ENCODE assay signal across 13 cellular contexts in the genomic region with DNA sequence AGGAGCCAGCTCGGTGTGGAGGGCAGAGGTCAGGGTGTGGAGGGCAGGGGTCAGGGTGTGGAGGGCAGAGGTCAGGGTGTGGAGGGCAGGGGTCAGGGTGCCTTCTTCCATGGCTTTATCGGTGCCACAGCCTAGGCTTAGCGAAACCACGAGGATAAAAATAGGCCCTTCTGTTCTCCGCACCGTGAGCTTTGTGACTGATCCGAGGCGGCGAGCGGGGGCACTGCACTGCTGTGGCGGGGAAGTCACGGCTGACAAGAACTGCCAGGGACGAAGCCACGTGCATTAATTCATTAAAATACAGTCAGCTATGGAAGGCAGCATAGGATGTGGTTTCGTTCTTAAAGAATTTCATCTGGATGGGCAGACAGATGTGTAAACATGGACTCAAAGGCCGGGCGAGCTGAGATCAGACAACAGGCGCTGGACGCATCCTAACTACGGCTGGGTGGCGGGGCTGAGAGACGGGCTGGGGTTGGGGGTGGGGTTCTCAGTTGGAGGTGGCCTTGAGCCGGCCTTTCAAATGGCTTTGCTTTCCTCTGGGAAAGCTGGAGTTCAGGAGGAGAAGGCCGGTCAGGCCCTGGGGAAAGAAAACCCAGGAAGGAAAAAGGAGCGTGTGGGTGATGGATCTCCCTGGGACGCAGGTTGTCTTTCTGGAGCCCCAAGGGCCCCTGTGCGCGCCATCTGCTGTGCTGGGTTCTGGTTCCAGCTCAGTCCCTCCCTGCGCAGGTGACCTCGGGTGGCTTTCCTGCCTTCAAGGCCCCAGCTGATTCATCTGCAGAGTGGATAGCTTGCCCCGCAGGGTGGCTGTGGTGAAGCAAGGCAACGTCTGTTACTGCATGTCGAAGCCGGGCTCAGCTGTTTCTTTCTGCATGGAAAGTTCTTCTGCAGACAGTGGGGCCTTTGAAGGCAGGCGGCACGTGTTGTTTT. TPM values are rescaled to one million over a fixed set of nuclear protein-coding genes. Genes with fewer than 3 reads are reported as not detected.
DNase-seq lines count a peak whose midpoint lies in the region; ATAC-seq, FAIRE-seq and TF ChIP-seq lines count a peak whose summit lies in the region.
"Had no signal": no experiment of that assay in that cellular context is flagged by ENCODE, and none has a peak within 500 bp of the region (broad histone marks: within the 10 kb centered on the region; RNA-seq: fewer than 3 reads in every experiment).

No MANE protein-coding gene starts in this region.

- no peaks in the 10 kb centered on the region for H3K9me3 ChIP-seq in aorta (ENCODE audit: control insufficient read depth, low read length)
- peaks cover 4% of the 10 kb centered on the region for H3K9me3 ChIP-seq in trophoblast cell (ENCODE audit: insufficient read depth, low read depth, low read length)
- H3K9me3 ChIP-seq in small intestine (ENCODE audit: control insufficient read depth, low read depth): no peaks in the 10 kb centered on the region

- no peak overlapping the region for H4K91ac ChIP-seq in trophoblast cell (ENCODE audit: low read depth, low read length)

- no peaks in the 10 kb centered on the region for H3K4me1 ChIP-seq in aorta (ENCODE audit: control insufficient read depth in 1 of 2, insufficient read depth in 2 of 2, low read length in 2 of 2)
- H3K4me1 ChIP-seq in trophoblast cell (ENCODE audit: control insufficient read depth in 1 of 2, insufficient read depth in 2 of 2, low read length in 2 of 2): no peaks in the 10 kb centered on the region
- H3K4me1 ChIP-seq in small intestine (ENCODE audit: control insufficient read depth in 2 of 2, insufficient read depth in 1 of 2, low read depth in 1 of 2, low read length in 1 of 2): no peaks in the 10 kb centered on the region

- no peak overlapping the region for H3K4me3 ChIP-seq in aorta (ENCODE audit: low read length in 2 of 2)
- no peak overlapping the region for H3K4me3 ChIP-seq in trophoblast cell (ENCODE audit: low read depth, low read length)
- no peak overlapping the region for H3K4me3 ChIP-seq in small intestine (ENCODE audit: low read depth in 1 of 2, low read length in 2 of 2)

- H3K9ac ChIP-seq in trophoblast cell (ENCODE audit: low read length): no peak overlapping the region

- H2AK5ac ChIP-seq in trophoblast cell (ENCODE audit: low read length): no peak overlapping the region

- no peak overlapping the region for H2BK12ac ChIP-seq in trophoblast cell (ENCODE audit: low read length)

- intact Hi-C loops in aorta (cut with DNase I): no loop called here

- no peak overlapping the region for H3K18ac ChIP-seq in trophoblast cell (ENCODE audit: low read length)

- no peaks in the 10 kb centered on the region for H3K79me1 ChIP-seq in trophoblast cell (ENCODE audit: low read length)

- H3K27ac ChIP-seq in cingulate gyrus (ENCODE audit: low read depth, low read length): peak overlapping the region; percentile 19
- H3K27ac ChIP-seq in aorta (ENCODE audit: low read depth in 1 of 2, low read length in 2 of 2): no peak overlapping the region
- H3K27ac ChIP-seq in trophoblast cell (ENCODE audit: low read depth, low read length): no peak overlapping the region
- no peak overlapping the region for H3K27ac ChIP-seq in small intestine (ENCODE audit: low read depth in 1 of 2, low read length in 1 of 2)

- H3K27me3 ChIP-seq in aorta (ENCODE audit: control insufficient read depth in 1 of 2, insufficient read depth in 2 of 2, low read length in 1 of 2) (no peaks in the 10 kb centered on the region), trophoblast cell (ENCODE audit: insufficient read depth, low read length) (no peaks in the 10 kb centered on the region), small intestine (ENCODE audit: control insufficient read depth in 2 of 2, insufficient read depth in 2 of 2, low read length in 2 of 2) (no peaks in the 10 kb centered on the region)

- no peak overlapping the region for H3K14ac ChIP-seq in trophoblast cell (ENCODE audit: low read length)

- H2BK5ac ChIP-seq in trophoblast cell (ENCODE audit: low read depth, low read length, poor library complexity): no peak overlapping the region

- no peak overlapping the region for H4K12ac ChIP-seq in trophoblast cell (ENCODE audit: low read depth, low read length)

- no peaks in the 10 kb centered on the region for H3K79me2 ChIP-seq in trophoblast cell (ENCODE audit: control insufficient read depth, insufficient read depth, low read length, poor library complexity)

- 77 to 88% methylated on average over 36 of the region's 36 CpGs for WGBS in aorta, 2 donors
- no CpG with 5 or more reads among the region's 36 CpGs for WGBS in trophoblast cell (ENCODE audit: extremely low coverage, insufficient coverage, insufficient read length)
- WGBS in small intestine, 3 donors: 69 to 77% (median 74%) methylated on average over 36 of the region's 36 CpGs

- H3K36me3 ChIP-seq in aorta (ENCODE audit: control insufficient read depth in 1 of 2, insufficient read depth in 2 of 2, low read length in 1 of 2): no peaks in the 10 kb centered on the region
- H3K36me3 ChIP-seq in trophoblast cell (ENCODE audit: control insufficient read depth in 1 of 2, insufficient read depth in 2 of 2, low read length in 2 of 2): no peaks in the 10 kb centered on the region
- H3K36me3 ChIP-seq in small intestine (ENCODE audit: control insufficient read depth in 2 of 2, insufficient read depth in 2 of 2, low read length in 2 of 2): no peaks in the 10 kb centered on the region

- peak; percentile 30 for TF ChIP-seq CTCF in GM10266 (IDR thresholded peaks at IDR 0.05; ENCODE audit: control insufficient read depth, insufficient read depth, low read depth, missing control alignments)

- no peak for ATAC-seq in aorta (ENCODE audit: low FRiP score)

- H3K4ac ChIP-seq in trophoblast cell (ENCODE audit: low read depth, low read length): no peak overlapping the region

- H2AFZ ChIP-seq in trophoblast cell (ENCODE audit: insufficient read depth, low read length, poor library complexity): no peak overlapping the region

- DNase-seq in GM10266 (ENCODE audit: extremely low spot score): no peak
- DNase-seq in NCI-H510A treated with DMSO at 0.1 percent for 48 hours (lab: John Stamatoyannopoulos, UW): peak; percentile 90
- DNase-seq in nucleus accumbens (lab: John Stamatoyannopoulos, UW): peak in 48 of 56 donors; percentile 4 to 88 (median 44)
- DNase-seq in aorta: no peak
- no peak for DNase-seq in trophoblast cell
- no peak for DNase-seq in small intestine
- DNase-seq in stimulated activated CD8-positive, alpha-beta memory T cell treated with anti-CD3 and anti-CD28 coated beads, Interleukin-4, amount 100 ng/mL, for 48 hours: no peak
- DNase-seq: DND-41, HFFc6, NCI-H1930 had no signal

- H3K4me2 ChIP-seq in trophoblast cell (ENCODE audit: low read length): no peak overlapping the region

- FAIRE-seq in small intestine (lab: Jason Lieb, UNC): no peak
- FAIRE-seq: frontal cortex had no signal

- no peak overlapping the region for H2BK120ac ChIP-seq in trophoblast cell (ENCODE audit: insufficient read depth, low read length, poor library complexity)

- H3K23ac ChIP-seq in trophoblast cell (ENCODE audit: low read length): no peak overlapping the region

- no peak overlapping the region for H4K8ac ChIP-seq in trophoblast cell (ENCODE audit: low read depth, low read length)

RNA-seq across cellular contexts. Expression of gene ALLC, which starts 1.0 kb away (rescaled TPM):
- total RNA-seq in aorta: not detected
- 1 to 10 TPM; 1.4 to 5.3 TPM for polyA plus RNA-seq in aorta
- 0.11 and 0.12 TPM in 2 replicates for polyA plus RNA-seq in trophoblast cell (2013)
- under 1 TPM in 1 of 3 donors, not detected in 2; 0.07 TPM for polyA plus RNA-seq in small intestine
- total RNA-seq: HFFc6, mesenteric fat pad had no signal

RNA-seq across cellular contexts. Expression of gene DCDC2C, which starts 46.3 kb away (rescaled TPM):
- under 1 TPM in 1 of 2 donors, not detected in 1; 0.27 TPM for total RNA-seq in aorta
- polyA plus RNA-seq in aorta (10 to 100 TPM in 1 of 2 donors, 1 to 10 TPM in 1; 2.4 to 10.7 TPM), small intestine (not detected)
- polyA plus RNA-seq in trophoblast cell (2013): not detected in 2 replicates
- total RNA-seq: HFFc6, mesenteric fat pad had no signal

Comparison
In these comparisons a context has a peak if more than half of its experiments do, and no peak if none do; other contexts are left out.
1. DNase-seq: peak in NCI-H510A treated with DMSO at 0.1 percent for 48 hours (single experiment) and nucleus accumbens (48 of 56); none in GM10266 (single experiment), aorta (0 of 2), trophoblast cell (0 of 2), small intestine (single experiment) and stimulated activated CD8-positive, alpha-beta memory T cell treated with anti-CD3 and anti-CD28 coated beads, Interleukin-4, amount 100 ng/mL, for 48 hours (single experiment).